In genomic region chr1:44874155-44874554, GRCh38 we compare ENCODE assay signal across 19 cellular contexts. TPM values are rescaled to one million over a fixed set of nuclear protein-coding genes. Genes with fewer than 3 reads are reported as not detected.
DNase-seq lines count a peak whose midpoint lies in the region; ATAC-seq and TF ChIP-seq lines count a peak whose summit lies in the region.
"Had no signal": no experiment of that assay in that cellular context is flagged by ENCODE, and none has a peak within 500 bp of the region (broad histone marks: within the 10 kb centered on the region; RNA-seq: fewer than 3 reads in every experiment).

No MANE protein-coding gene starts in this region.

- no peaks in the 10 kb centered on the region for H3K4me1 Mint-ChIP-seq in stimulated activated effector memory CD8-positive, alpha-beta T cell treated with anti-CD3 and anti-CD28 coated beads, Interleukin-12 subunit alpha, Interleukin-12 subunit beta, amount 100 ng/mL, for 72 hours
- H3K4me1 Mint-ChIP-seq: B cell had no signal

- H4K20me1 ChIP-seq in HCT116 (ENCODE audit: insufficient read depth) (no peaks in the 10 kb centered on the region), SK-N-SH (ENCODE audit: insufficient read depth) (no peaks in the 10 kb centered on the region)
- H4K20me1 ChIP-seq: BLaER1 had no signal

- H3K4me1 ChIP-seq in HCT116 (ENCODE audit: control insufficient read depth in 1 of 2, insufficient read depth in 2 of 2, low read length in 2 of 2) (no peaks in the 10 kb centered on the region), SK-N-SH (ENCODE audit: control insufficient read depth in 1 of 2, insufficient read depth in 2 of 2, low read depth in 1 of 2, low read length in 1 of 2) (no peaks in the 10 kb centered on the region; a peak in 1 of 4 replicates)
- H3K4me1 ChIP-seq: BLaER1, Caco-2 had no signal

- TSS peak; percentile 28 for BruUV-seq in HCT116 (replicated peaks; lab: Mats Ljungman, UMichigan)

- no peak overlapping the region for H3K9ac ChIP-seq in HCT116 (ENCODE audit: low read length)
- no peak overlapping the region for H3K9ac ChIP-seq in SK-N-SH
- H3K9ac ChIP-seq: BLaER1, GM23248 had no signal

- no peaks in the 10 kb centered on the region for H3K9me3 Mint-ChIP-seq in stimulated activated effector memory CD8-positive, alpha-beta T cell treated with anti-CD3 and anti-CD28 coated beads, Interleukin-12 subunit alpha, Interleukin-12 subunit beta, amount 100 ng/mL, for 72 hours
- H3K9me3 Mint-ChIP-seq: CD8-positive, alpha-beta T cell had no signal

- RAD21 ChIA-PET in HCT116 (lab: Charles Lee; ENCODE audit: low non-redundant PET in 1 of 2, low total read pairs in 2 of 2, uncharacterized antibody in 2 of 2, unreplicated experiment in 2 of 2) = no interaction called here

- H3K4me3 Mint-ChIP-seq in stimulated activated effector memory CD8-positive, alpha-beta T cell treated with anti-CD3 and anti-CD28 coated beads, Interleukin-12 subunit alpha, Interleukin-12 subunit beta, amount 100 ng/mL, for 72 hours = no peak overlapping the region
- H3K4me3 Mint-ChIP-seq: B cell; CD4-positive, CD25-positive, alpha-beta regulatory T cell; CD8-positive, alpha-beta T cell had no signal

- H3K27me3 ChIP-seq in HCT116 (ENCODE audit: insufficient read depth, low read length) (no peaks in the 10 kb centered on the region), SK-N-SH (ENCODE audit: insufficient read depth) (no peaks in the 10 kb centered on the region)
- H3K27me3 ChIP-seq: BLaER1 had no signal

- WGBS in SK-N-SH (ENCODE audit: low lambda C conversion rate) = 41% methylated on average over 2 of the region's 2 CpGs

- no peak for TF ChIP-seq EP300 in SK-N-SH (IDR thresholded peaks at IDR 0.05; ENCODE audit: borderline replicate concordance in 1 of 2, low read depth in 1 of 2, low read length in 1 of 2)

- TF ChIP-seq CTCF in HCT116 (IDR thresholded peaks at IDR 0.05 in 2 of 3, conservative IDR thresholded peaks at IDR 0.05 in 1 of 3; ENCODE audit: borderline replicate concordance in 1 of 3, insufficient read depth in 1 of 3, low read depth in 2 of 3, low read length in 2 of 3) = no peak
- no peak for TF ChIP-seq CTCF in SK-N-SH (IDR thresholded peaks at IDR 0.05)

- peaks cover 32% of the 10 kb centered on the region for H3K36me3 Mint-ChIP-seq in stimulated activated effector memory CD8-positive, alpha-beta T cell treated with anti-CD3 and anti-CD28 coated beads, Interleukin-12 subunit alpha, Interleukin-12 subunit beta, amount 100 ng/mL, for 72 hours

- no peak for TF ChIP-seq RAD21 in HCT116 (IDR thresholded peaks at IDR 0.05; ENCODE audit: low read depth)
- TF ChIP-seq RAD21 in SK-N-SH (IDR thresholded peaks at IDR 0.05; ENCODE audit: low read length) = no peak

- H3K79me2 ChIP-seq in HCT116 (ENCODE audit: insufficient read depth, low read length) (no peaks in the 10 kb centered on the region), SK-N-SH (ENCODE audit: insufficient read depth) (no peaks in the 10 kb centered on the region)

- H2AFZ ChIP-seq in HCT116 (ENCODE audit: low read depth, low read length, poor library complexity, severe bottlenecking) (no peak overlapping the region), SK-N-SH (ENCODE audit: low read depth) (no peak overlapping the region)
- H2AFZ ChIP-seq: GM23248 had no signal

- POLR2A ChIA-PET in HCT116 (lab: Charles Lee) = no interaction called here
- POLR2A ChIA-PET in SK-N-SH (lab: Yijun Ruan, JAX) = no interaction called here

- no peaks in the 10 kb centered on the region for H3K9me3 ChIP-seq in HCT116 (ENCODE audit: control insufficient read depth in 1 of 2, insufficient read depth in 1 of 2, low read depth in 1 of 2, low read length in 2 of 2)
- no peaks in the 10 kb centered on the region for H3K9me3 ChIP-seq in SK-N-SH
- H3K9me3 ChIP-seq: BLaER1, Caco-2 had no signal

- H3K36me3 ChIP-seq in HCT116 (ENCODE audit: control insufficient read depth in 1 of 2, insufficient read depth in 2 of 2, low read length in 2 of 2) (peaks cover 0 to 4% of the 10 kb centered on the region in 2 experiments; a peak in 1 of 4 replicates), SK-N-SH (replicated peaks in 1 of 2; ENCODE audit: control insufficient read depth in 1 of 2, insufficient read depth in 2 of 2, low read length in 1 of 2) (peaks cover 3 to 4% of the 10 kb centered on the region in 2 experiments)

- no peaks in the 10 kb centered on the region for H3F3A ChIP-seq in SK-N-SH (replicated peaks; ENCODE audit: insufficient read depth)

- H3K9me2 ChIP-seq in HCT116 (ENCODE audit: insufficient read depth) = no peaks in the 10 kb centered on the region
- H3K9me2 ChIP-seq in SK-N-SH = no peaks in the 10 kb centered on the region

- H3K4me3 ChIP-seq in HCT116 (replicated peaks in 1 of 2; ENCODE audit: low read depth in 1 of 2, low read length in 2 of 2) (no peak overlapping the region), SK-N-SH (ENCODE audit: low read depth in 2 of 2, low read length in 1 of 2) (no peak overlapping the region)
- H3K4me3 ChIP-seq: BLaER1, GM23248 had no signal

- H3K27ac ChIP-seq in HCT116 (ENCODE audit: low read depth, low read length) (no peak overlapping the region), SK-N-SH (ENCODE audit: low read depth in 2 of 2, low read length in 1 of 2) (peak overlapping the region in 1 of 2 experiments; percentile 37; a peak in 1 of 4 replicates)
- H3K27ac ChIP-seq: 22Rv1, BLaER1, C4-2B, GM23248 had no signal

- CTCF ChIA-PET in HCT116 (lab: Charles Lee) (no interaction called here), SK-N-SH (lab: Yijun Ruan, JAX) (no interaction called here)

- peak overlapping the region; percentile 6 for H3K27ac Mint-ChIP-seq in stimulated activated effector memory CD8-positive, alpha-beta T cell treated with anti-CD3 and anti-CD28 coated beads, Interleukin-12 subunit alpha, Interleukin-12 subunit beta, amount 100 ng/mL, for 72 hours
- H3K27ac Mint-ChIP-seq: B cell; CD8-positive, alpha-beta T cell had no signal

- H3K4me2 ChIP-seq in HCT116 (ENCODE audit: low read length) (no peak overlapping the region), SK-N-SH (no peak overlapping the region)
- H3K4me2 ChIP-seq: BLaER1 had no signal

- ATAC-seq in HCT116 = no peak
- no peak for ATAC-seq in stimulated activated effector memory CD8-positive, alpha-beta T cell treated with anti-CD3 and anti-CD28 coated beads, Interleukin-12 subunit alpha, Interleukin-12 subunit beta, amount 100 ng/mL, for 72 hours
- ATAC-seq: CD8-positive, alpha-beta T cell had no signal

- no peak for DNase-seq in HCT116 (ENCODE audit: low read depth, low spot score)
- no peak for DNase-seq in SK-N-SH
- DNase-seq in amniotic epithelial cell (ENCODE audit: low read depth) = peak; percentile 70
- DNase-seq in stimulated activated effector memory CD8-positive, alpha-beta T cell treated with anti-CD3 and anti-CD28 coated beads, Interleukin-12 subunit alpha, Interleukin-12 subunit beta, amount 100 ng/mL, for 72 hours (ENCODE audit: low spot score in 2 of 2) = no peak
- no peak for DNase-seq in KG1 (lab: John Stamatoyannopoulos, UW)
- no peak for DNase-seq in NCI-H1092 (lab: John Stamatoyannopoulos, UW)
- DNase-seq in ureter (ENCODE audit: low spot score) = no peak
- DNase-seq: Caco-2; CD4-positive, CD25-positive, alpha-beta regulatory T cell; CD8-positive, alpha-beta T cell; DMS153; DND-41; GM23248; H7; HCEC 1CT had no signal

- intact Hi-C loops in HCT116 (cut with micrococcal nuclease) = no loop called here

- TF ChIP-seq POLR2A in HCT116 (IDR thresholded peaks at IDR 0.05; ENCODE audit: borderline replicate concordance, extremely low read depth, insufficient read depth, insufficient read length) = no peak

TF ChIP-seq in HCT116, 20 proteins besides CTCF, POLR2A, EP300 and RAD21 (continues in another document):
- TF ChIP-seq EZH2phosphoT487 (IDR thresholded peaks at IDR 0.05; ENCODE audit: borderline replicate concordance) = no peak
- no peak for TF ChIP-seq YY1 (IDR thresholded peaks at IDR 0.05; ENCODE audit: extremely low read depth, insufficient replicate concordance, low read depth, low read length)
- no peak for TF ChIP-seq FOSL1 (IDR thresholded peaks at IDR 0.05; ENCODE audit: low read depth)
- no peak for TF ChIP-seq TCF7L2 (IDR thresholded peaks at IDR 0.05; ENCODE audit: borderline replicate concordance, extremely low read depth, insufficient read depth, insufficient read length)

TF ChIP-seq in SK-N-SH, 30 proteins besides CTCF, POLR2A, EP300 and RAD21:
- TF ChIP-seq PBX3 (IDR thresholded peaks at IDR 0.05) (0 out of 2 replicates have a peak, but pooled peaks have one; percentile 22), TCF12 (IDR thresholded peaks at IDR 0.05) (peak; percentile 30; the same call in 1 of the 2 replicates), MXI1 (IDR thresholded peaks at IDR 0.05; ENCODE audit: low read depth, low read length) (no peak)

RNA-seq across cellular contexts. Expression of gene PTCH2, which starts 31.1 kb away (rescaled TPM):
- 1.3 TPM for total RNA-seq in HCT116 (2021; ENCODE audit: unreplicated experiment)
- 0.69 and 0.80 TPM in 2 replicates for polyA plus RNA-seq in HCT116 (2012)
- polyA plus RNA-seq in SK-N-SH (2012; rRNA removed) = 1.0 and 1.2 TPM in 2 replicates
- 0.36 and 0.52 TPM in 2 replicates for polyA plus RNA-seq in SK-N-SH (2012; cell fraction: cytosol; rRNA removed)
- polyA plus RNA-seq in SK-N-SH (2012; cell fraction: nucleus; rRNA removed) = 6.3 and 9.0 TPM in 2 replicates
- 1.5 TPM for total RNA-seq in ureter
